Comparison of ENCODE assay signal across 1 cellular context in genomic region chr20:10637563-10637962, GRCh38.
TF ChIP-seq lines count a peak whose summit lies in the region.

No MANE protein-coding gene starts in this region.

TF ChIP-seq in WTC11, 78 proteins besides CTCF, POLR2A, EP300 and RAD21 (continued from another document):
- TF ChIP-seq FOXP1 (CRISPR knock-in tag; IDR thresholded peaks at IDR 0.05; ENCODE audit: borderline replicate concordance) = no peak
- no peak for TF ChIP-seq ZNF416 (CRISPR knock-in tag; IDR thresholded peaks at IDR 0.05)
- 0 out of 2 replicates have a peak, but pooled peaks have one; percentile 65 for TF ChIP-seq ZMAT4 (CRISPR knock-in tag; IDR thresholded peaks at IDR 0.05)
- no peak for TF ChIP-seq RELA (CRISPR knock-in tag; IDR thresholded peaks at IDR 0.05; ENCODE audit: borderline replicate concordance)
- no peak for TF ChIP-seq CREM (CRISPR knock-in tag; IDR thresholded peaks at IDR 0.05)
- peak; percentile 63; the same call in 1 of the 2 replicates for TF ChIP-seq ETV6 (CRISPR knock-in tag; IDR thresholded peaks at IDR 0.05)
- no peak for TF ChIP-seq ZNF671 (CRISPR knock-in tag; IDR thresholded peaks at IDR 0.05)
- no peak for TF ChIP-seq PRRX2 (CRISPR knock-in tag; IDR thresholded peaks at IDR 0.05)
- TF ChIP-seq E2F5 (CRISPR knock-in tag; IDR thresholded peaks at IDR 0.05) = no peak
- no peak for TF ChIP-seq GTF2I (CRISPR knock-in tag; conservative IDR thresholded peaks at IDR 0.05)
- TF ChIP-seq USF1 (CRISPR knock-in tag; IDR thresholded peaks at IDR 0.05) = no peak
- TF ChIP-seq FOXP4 (CRISPR knock-in tag; IDR thresholded peaks at IDR 0.05) = peak; percentile 54; the same call in 1 of the 2 replicates
- TF ChIP-seq ZNF423 (CRISPR knock-in tag; IDR thresholded peaks at IDR 0.05) = peak; percentile 81; the same call in 1 of the 2 replicates
- TF ChIP-seq USF2 (CRISPR knock-in tag; IDR thresholded peaks at IDR 0.05) = no peak
- no peak for TF ChIP-seq CBFB (CRISPR knock-in tag; IDR thresholded peaks at IDR 0.05; ENCODE audit: low read depth)
- no peak for TF ChIP-seq CDX4 (CRISPR knock-in tag; IDR thresholded peaks at IDR 0.05; ENCODE audit: borderline replicate concordance)
